Comparison of ENCODE assay signal across 9 cellular contexts in the genomic region with DNA sequence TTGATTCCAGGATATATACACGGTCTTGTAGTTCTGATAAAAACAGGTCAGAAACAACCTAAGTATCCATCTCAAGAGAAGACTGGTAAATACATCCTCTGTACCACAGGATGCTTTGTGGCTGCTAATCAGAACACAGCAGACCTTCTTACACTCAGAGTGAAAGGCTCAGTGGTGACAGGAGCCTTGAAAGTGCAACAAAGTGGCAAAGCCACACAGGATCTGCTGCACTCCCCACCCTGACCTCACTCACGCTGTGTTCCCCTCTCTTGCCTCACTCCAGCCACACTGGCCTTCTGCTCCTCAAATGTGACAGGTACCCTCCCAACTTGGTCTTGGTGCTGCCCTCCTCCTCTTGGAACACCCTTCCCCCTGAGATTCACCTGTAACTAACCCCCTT.
A peak's percentile ranks its signal among the peaks of the same experiment; 100 is the strongest.
DNase-seq lines count a peak whose midpoint lies in the region; ATAC-seq, FAIRE-seq and TF ChIP-seq lines count a peak whose summit lies in the region.
"Had no signal": no experiment of that assay in that cellular context is flagged by ENCODE, and none has a peak within 500 bp of the region (broad histone marks: within the 10 kb centered on the region; RNA-seq: fewer than 3 reads in every experiment).

No MANE protein-coding gene starts in this region.

- ATAC-seq in GM18870 (IDR thresholded peaks at IDR 0.05; ENCODE audit: unreplicated experiment) (peak; percentile 99), HG02798 (IDR thresholded peaks at IDR 0.05; ENCODE audit: poor library complexity, unreplicated experiment) (peak; percentile 79), right cardiac atrium (no peak)
- peak; percentile 100 for ATAC-seq in activated CD8-positive, alpha-beta T cell treated with anti-CD3 and anti-CD28 coated beads, Interleukin-2, amount 10 ng/mL, durations not matched to agents 7 days and 5 days
- ATAC-seq: Panc1 had no signal

- no peak for TF ChIP-seq POLR2A in ovary (IDR thresholded peaks at IDR 0.05)

- WGBS in ovary, 3 donors = 58 to 78% (median 64%) methylated on average over 2 of the region's 2 CpGs
- WGBS in right cardiac atrium = 43% methylated on average over 2 of the region's 2 CpGs

- H3K27ac ChIP-seq in ovary (no peak overlapping the region), right cardiac atrium (ENCODE audit: low read length) (no peak overlapping the region)

- H3K36me3 Mint-ChIP-seq in activated CD8-positive, alpha-beta T cell treated with anti-CD3 and anti-CD28 coated beads, Interleukin-2, amount 10 ng/mL, durations not matched to agents 7 days and 5 days (ENCODE audit: low read depth) = peaks cover 16% of the 10 kb centered on the region

- no peak overlapping the region for H3K4me3 ChIP-seq in ovary
- no peak overlapping the region for H3K4me3 ChIP-seq in right cardiac atrium (ENCODE audit: low read length)

- no peaks in the 10 kb centered on the region for H3K9me3 ChIP-seq in ovary
- H3K9me3 ChIP-seq in right cardiac atrium (ENCODE audit: control insufficient read depth, low read length) = no peaks in the 10 kb centered on the region

- CTCF ChIA-PET in activated CD8-positive, alpha-beta T cell treated with anti-CD3 and anti-CD28 coated beads, Interleukin-2, amount 10 ng/mL, durations not matched to agents 7 days and 5 days (lab: Charles Lee) = no interaction called here

- H3K27me3 ChIP-seq in ovary (no peaks in the 10 kb centered on the region), right cardiac atrium (ENCODE audit: control insufficient read depth, insufficient read depth) (no peaks in the 10 kb centered on the region)

- peaks cover 33% of the 10 kb centered on the region for H3K27me3 Mint-ChIP-seq in activated CD8-positive, alpha-beta T cell treated with anti-CD3 and anti-CD28 coated beads, Interleukin-2, amount 10 ng/mL, durations not matched to agents 7 days and 5 days (ENCODE audit: low read depth)

- no peak for TF ChIP-seq EP300 in ovary (IDR thresholded peaks at IDR 0.05)

- H3K27ac Mint-ChIP-seq in activated CD8-positive, alpha-beta T cell treated with anti-CD3 and anti-CD28 coated beads, Interleukin-2, amount 10 ng/mL, durations not matched to agents 7 days and 5 days = peak overlapping the region; percentile 85

- POLR2A ChIA-PET in activated CD8-positive, alpha-beta T cell treated with anti-CD3 and anti-CD28 coated beads, Interleukin-2, amount 10 ng/mL, durations not matched to agents 7 days and 5 days (lab: Charles Lee) = no interaction called here

- intact Hi-C loops in ovary (cut with DNase I) = no loop called here
- intact Hi-C loops in right cardiac atrium (cut with DNase I) = no loop called here

- FAIRE-seq in D721Med (lab: Jason Lieb, UNC) = no peak

- no peaks in the 10 kb centered on the region for H3K36me3 ChIP-seq in ovary

- peaks cover 8% of the 10 kb centered on the region for H3K9me3 Mint-ChIP-seq in activated CD8-positive, alpha-beta T cell treated with anti-CD3 and anti-CD28 coated beads, Interleukin-2, amount 10 ng/mL, durations not matched to agents 7 days and 5 days (ENCODE audit: insufficient read depth)

- DNase-seq in activated CD8-positive, alpha-beta T cell treated with anti-CD3 and anti-CD28 coated beads, Interleukin-2, amount 10 ng/mL, durations not matched to agents 7 days and 5 days = peak; percentile 88
- peak; percentile 3 to 20 for DNase-seq in stimulated activated CD4-positive, alpha-beta T cell treated with anti-CD3 and anti-CD28 coated beads, Interleukin-4, amount 100 ng/mL, for 48 hours (ENCODE audit: low read depth in 2 of 2)
- DNase-seq in ovary (no peak), right cardiac atrium (no peak), D721Med (ENCODE audit: insufficient read length, low spot score) (no peak), HPDE6-E6E7 (ENCODE audit: extremely low spot score) (no peak)

- H3K4me1 ChIP-seq in ovary (ENCODE audit: insufficient read depth) (no peaks in the 10 kb centered on the region), right cardiac atrium (ENCODE audit: control insufficient read depth, insufficient read depth, low read length) (peaks cover 2% of the 10 kb centered on the region)

- H3K4me3 Mint-ChIP-seq in activated CD8-positive, alpha-beta T cell treated with anti-CD3 and anti-CD28 coated beads, Interleukin-2, amount 10 ng/mL, durations not matched to agents 7 days and 5 days = peak overlapping the region; percentile 44

- H3K4me1 Mint-ChIP-seq in activated CD8-positive, alpha-beta T cell treated with anti-CD3 and anti-CD28 coated beads, Interleukin-2, amount 10 ng/mL, durations not matched to agents 7 days and 5 days (ENCODE audit: low read depth) = peaks cover 46% of the 10 kb centered on the region

- no peak for TF ChIP-seq CTCF in ovary (IDR thresholded peaks at IDR 0.05)
- TF ChIP-seq CTCF in D721Med (IDR thresholded peaks at IDR 0.05; ENCODE audit: insufficient read depth, missing control alignments) = no peak

Comparison
In these comparisons a context has a peak if more than half of its experiments do, and no peak if none do; other contexts are left out.
1. ATAC-seq: peak in GM18870 (single experiment), HG02798 (single experiment) and activated CD8-positive, alpha-beta T cell treated with anti-CD3 and anti-CD28 coated beads, Interleukin-2, amount 10 ng/mL, durations not matched to agents 7 days and 5 days (single experiment); none in right cardiac atrium (0 of 2).
2. DNase-seq: peak in activated CD8-positive, alpha-beta T cell treated with anti-CD3 and anti-CD28 coated beads, Interleukin-2, amount 10 ng/mL, durations not matched to agents 7 days and 5 days (single experiment) and stimulated activated CD4-positive, alpha-beta T cell treated with anti-CD3 and anti-CD28 coated beads, Interleukin-4, amount 100 ng/mL, for 48 hours (2 of 2); none in ovary (0 of 5), right cardiac atrium (0 of 3), D721Med (single experiment) and HPDE6-E6E7 (single experiment).